In the genomic region with DNA sequence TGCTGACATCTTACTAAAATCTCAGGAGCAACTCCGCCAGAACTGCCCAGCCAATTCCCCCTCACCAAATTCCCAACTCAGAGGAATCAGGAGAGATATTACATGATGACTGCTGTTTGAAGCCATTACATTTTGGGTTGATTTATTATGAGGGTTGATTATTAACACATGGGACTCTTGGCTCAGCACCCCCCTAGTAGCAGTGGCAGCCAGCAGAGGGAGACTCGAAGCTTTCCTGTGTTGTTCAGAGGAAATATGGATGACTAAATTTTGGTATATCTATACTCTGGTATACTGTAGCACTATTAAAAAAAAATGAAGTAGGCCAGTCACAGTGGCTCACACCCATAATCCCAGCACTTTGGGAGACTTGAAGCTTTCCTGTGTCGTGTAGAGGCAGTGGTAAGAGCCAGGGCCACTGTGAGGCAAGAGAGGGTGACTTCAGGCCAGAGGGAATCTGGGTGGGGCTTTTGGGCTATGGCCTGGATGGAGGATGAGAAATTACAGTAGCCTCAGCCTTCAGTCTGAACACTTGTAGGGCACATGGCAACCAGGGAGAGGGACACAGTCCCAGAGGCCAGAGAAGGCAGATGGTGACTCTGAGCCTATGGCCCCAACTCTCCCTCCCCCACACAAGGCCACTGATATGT, we compare ENCODE assay signal across 11 cellular contexts.
DNase-seq lines count a peak whose midpoint lies in the region; ATAC-seq and TF ChIP-seq lines count a peak whose summit lies in the region.
"Had no signal": no experiment of that assay in that cellular context is flagged by ENCODE, and none has a peak within 500 bp of the region (broad histone marks: within the 10 kb centered on the region; RNA-seq: fewer than 3 reads in every experiment).

No MANE protein-coding gene starts in this region.

- H3K27ac ChIP-seq in adrenal gland, result no peak overlapping the region
- H3K27ac ChIP-seq: SK-N-MC, vagina had no signal

- H3K36me3 ChIP-seq in adrenal gland (replicated peaks in 1 of 2), result no peaks in the 10 kb centered on the region
- H3K36me3 ChIP-seq: vagina had no signal

- no peaks in the 10 kb centered on the region for H3K27me3 ChIP-seq in adrenal gland
- H3K27me3 ChIP-seq: vagina had no signal

- no peaks in the 10 kb centered on the region for H3K9me3 ChIP-seq in adrenal gland (replicated peaks in 1 of 3)
- H3K9me3 ChIP-seq: vagina had no signal

- peak; percentile 67 for TF ChIP-seq CTCF in AG09319 (IDR thresholded peaks at IDR 0.05; ENCODE audit: low read depth, low read length)
- peak; percentile 46 for TF ChIP-seq CTCF in GM13977 (IDR thresholded peaks at IDR 0.05; ENCODE audit: extremely low read depth, insufficient read depth, missing control alignments)
- no peak for TF ChIP-seq CTCF in adrenal gland (IDR thresholded peaks at IDR 0.05)

- TF ChIP-seq POLR2A in adrenal gland (IDR thresholded peaks at IDR 0.05), result no peak

- ATAC-seq in GM19023 (IDR thresholded peaks at IDR 0.05; ENCODE audit: unreplicated experiment) (no peak), GM18517 (IDR thresholded peaks at IDR 0.05; ENCODE audit: unreplicated experiment) (no peak)

- intact Hi-C loops in adrenal gland (cut with DNase I), result loop anchor here in 1 of 2 donors (10.0 kb wide), 1 partner anchor 412 kb away; no protein-coding TSS in a partner anchor

- 54 to 86% (median 77%) methylated on average over 3 of the region's 3 CpGs for WGBS in adrenal gland, 4 donors

- in situ Hi-C loops in GM13977 (cut with MboI; ENCODE audit: low pct_unique_long_range_greater_than_20kb, low sequenced_read_pairs, unreplicated experiment), result no loop called here
- in situ Hi-C loops in SK-MEL-5 (cut with HindIII; ENCODE audit: low pct_unique_long_range_greater_than_20kb, low sequenced_read_pairs), result no loop called here

- no peak overlapping the region for H3K4me3 ChIP-seq in adrenal gland
- H3K4me3 ChIP-seq: SK-N-MC, vagina had no signal

- peak; percentile 22 for DNase-seq in AG09319 (ENCODE audit: extremely low read depth, low read depth)
- DNase-seq in GM13977 (ENCODE audit: low spot score), result no peak
- peak; percentile 65 for DNase-seq in SK-MEL-5 (ENCODE audit: low read depth, low spot score)
- peak; percentile 62 for DNase-seq in hepatic stellate cell (ENCODE audit: low spot score)
- no peak for DNase-seq in adrenal gland
- DNase-seq in activated effector memory CD4-positive, alpha-beta T cell treated with Interleukin-2 at 50 U/mL for 16 hours, result no peak
- DNase-seq: KG1 had no signal

- H3K4me1 ChIP-seq in adrenal gland (replicated peaks in 1 of 2), result no peaks in the 10 kb centered on the region
- H3K4me1 ChIP-seq: vagina had no signal

Comparison
In these comparisons a context has a peak if more than half of its experiments do, and no peak if none do; other contexts are left out.
1. DNase-seq: peak in AG09319 (single experiment), SK-MEL-5 (single experiment) and hepatic stellate cell (single experiment); none in GM13977 (single experiment), adrenal gland (0 of 7) and activated effector memory CD4-positive, alpha-beta T cell treated with Interleukin-2 at 50 U/mL for 16 hours (single experiment).
2. CTCF ChIP-seq: peak in AG09319 (single experiment) and GM13977 (single experiment); none in adrenal gland (0 of 6).